Comparison of ENCODE assay signal across 12 cellular contexts in genomic region chr1:230851291-230851691, GRCh38. TPM values are rescaled to one million over a fixed set of nuclear protein-coding genes. Genes with fewer than 3 reads are reported as not detected.
DNase-seq lines count a peak whose midpoint lies in the region; ATAC-seq, FAIRE-seq and TF ChIP-seq lines count a peak whose summit lies in the region.
"Had no signal": no experiment of that assay in that cellular context is flagged by ENCODE, and none has a peak within 500 bp of the region (broad histone marks: within the 10 kb centered on the region; RNA-seq: fewer than 3 reads in every experiment).

No MANE protein-coding gene starts in this region.

- H3K27ac ChIP-seq in HUES6 (ENCODE audit: low read depth, low read length) (peak overlapping the region; percentile 56; the same call in 1 of the 2 replicates), substantia nigra (ENCODE audit: low read depth, low read length, poor library complexity, severe bottlenecking) (peak overlapping the region; percentile 51), small intestine (ENCODE audit: low read depth in 1 of 2, low read length in 1 of 2) (peak overlapping the region in 1 of 2 donors; percentile 21)

- peaks cover 3% of the 10 kb centered on the region for H3K36me3 Mint-ChIP-seq in activated CD4-positive, alpha-beta T cell treated with anti-CD3 and anti-CD28 coated beads, Interleukin-2, amount 10 ng/mL, durations not matched to agents 24 days and 14 days (ENCODE audit: low read depth)

- DNase-seq in cardiac fibroblast (ENCODE audit: low read depth in 2 of 2): peak; percentile 60 to 73
- DNase-seq in kidney tubule cell (ENCODE audit: low spot score): peak; percentile 30
- no peak for DNase-seq in substantia nigra (lab: John Stamatoyannopoulos, UW)
- DNase-seq in NCI-H2081 treated with DMSO at 0.1 percent for 48 hours (lab: John Stamatoyannopoulos, UW): no peak
- DNase-seq in small intestine: no peak
- no peak for DNase-seq in activated CD4-positive, alpha-beta T cell treated with anti-CD3 and anti-CD28 coated beads, Interleukin-2, amount 10 ng/mL, durations not matched to agents 24 days and 14 days
- DNase-seq: activated CD8-positive, alpha-beta memory T cell treated with anti-CD3 and anti-CD28 coated beads, Interleukin-2, amount 50 U/mL, for 4 hours; DMS 273 treated with DMSO at 0.1 percent for 48 hours; NCI-H1694; T-helper 9 cell had no signal

- H3K9me3 ChIP-seq in HUES6 (ENCODE audit: control insufficient read depth, insufficient read depth, low read depth, low read length) (peaks cover 7% of the 10 kb centered on the region; the same call in 1 of the 2 replicates), small intestine (ENCODE audit: control insufficient read depth, low read depth) (no peaks in the 10 kb centered on the region)

- no peak for ATAC-seq in GM21381 (IDR thresholded peaks at IDR 0.05; ENCODE audit: unreplicated experiment)

- H3K4me1 Mint-ChIP-seq in activated CD4-positive, alpha-beta T cell treated with anti-CD3 and anti-CD28 coated beads, Interleukin-2, amount 10 ng/mL, durations not matched to agents 24 days and 14 days: peaks cover 2% of the 10 kb centered on the region

- peaks cover 30% of the 10 kb centered on the region for H3K4me1 ChIP-seq in HUES6 (ENCODE audit: control insufficient read depth, insufficient read depth, low read length)
- H3K4me1 ChIP-seq in small intestine (ENCODE audit: control insufficient read depth in 2 of 2, insufficient read depth in 1 of 2, low read depth in 1 of 2, low read length in 1 of 2): no peaks in the 10 kb centered on the region

- H3K27ac Mint-ChIP-seq in activated CD4-positive, alpha-beta T cell treated with anti-CD3 and anti-CD28 coated beads, Interleukin-2, amount 10 ng/mL, durations not matched to agents 24 days and 14 days: no peak overlapping the region

- no peak overlapping the region for H3K4me3 Mint-ChIP-seq in activated CD4-positive, alpha-beta T cell treated with anti-CD3 and anti-CD28 coated beads, Interleukin-2, amount 10 ng/mL, durations not matched to agents 24 days and 14 days

- H3K4me3 ChIP-seq in HUES6 (ENCODE audit: low read depth, low read length) (no peak overlapping the region), cardiac fibroblast (replicated peaks in 1 of 2; ENCODE audit: low read depth in 2 of 2, low read length in 2 of 2) (no peak overlapping the region), small intestine (ENCODE audit: low read depth in 1 of 2, low read length in 2 of 2) (no peak overlapping the region)

- no peak for TF ChIP-seq CTCF in cardiac fibroblast (IDR thresholded peaks at IDR 0.05; ENCODE audit: low read depth, low read length)

- intact Hi-C loops in activated CD4-positive, alpha-beta T cell treated with anti-CD3 and anti-CD28 coated beads, Interleukin-2, amount 10 ng/mL, durations not matched to agents 24 days and 14 days (cut with micrococcal nuclease): no loop called here

- H3K36me3 ChIP-seq in HUES6 (ENCODE audit: control insufficient read depth, insufficient read depth, low read length): peaks cover 29% of the 10 kb centered on the region
- H3K36me3 ChIP-seq in small intestine (ENCODE audit: control insufficient read depth in 2 of 2, insufficient read depth in 2 of 2, low read length in 2 of 2): no peaks in the 10 kb centered on the region

- no peaks in the 10 kb centered on the region for H3K27me3 ChIP-seq in HUES6 (ENCODE audit: control insufficient read depth, insufficient read depth, low read length)
- no peaks in the 10 kb centered on the region for H3K27me3 ChIP-seq in small intestine (ENCODE audit: control insufficient read depth in 2 of 2, insufficient read depth in 2 of 2, low read length in 2 of 2)

- H3K9me3 Mint-ChIP-seq in activated CD4-positive, alpha-beta T cell treated with anti-CD3 and anti-CD28 coated beads, Interleukin-2, amount 10 ng/mL, durations not matched to agents 24 days and 14 days: no peaks in the 10 kb centered on the region

- 71 to 86% (median 77%) methylated on average over 5 of the region's 5 CpGs for WGBS in small intestine, 3 donors

- H3K27me3 Mint-ChIP-seq in activated CD4-positive, alpha-beta T cell treated with anti-CD3 and anti-CD28 coated beads, Interleukin-2, amount 10 ng/mL, durations not matched to agents 24 days and 14 days: no peaks in the 10 kb centered on the region

- FAIRE-seq in small intestine (lab: Jason Lieb, UNC): no peak

- H3K9ac ChIP-seq in HUES6 (ENCODE audit: low read length): peak overlapping the region; percentile 40

RNA-seq across cellular contexts. Expression of gene C1orf198, which starts 17.0 kb away (rescaled TPM):
- polyA plus RNA-seq in small intestine: 10 to 100 TPM in 1 of 3 donors, 1 to 10 TPM in 2; 6.0 to 16.8 (median 9.5) TPM
- 12.4 and 13.7 TPM in 2 replicates for total RNA-seq in activated CD4-positive, alpha-beta T cell treated with anti-CD3 and anti-CD28 coated beads, Interleukin-2, amount 10 ng/mL, durations not matched to agents 24 days and 14 days

Comparison
In these comparisons a context has a peak if more than half of its experiments do, and no peak if none do; other contexts are left out.
1. DNase-seq: peak in cardiac fibroblast (2 of 2) and kidney tubule cell (single experiment); none in substantia nigra (0 of 49), NCI-H2081 treated with DMSO at 0.1 percent for 48 hours (single experiment), small intestine (single experiment) and activated CD4-positive, alpha-beta T cell treated with anti-CD3 and anti-CD28 coated beads, Interleukin-2, amount 10 ng/mL, durations not matched to agents 24 days and 14 days (single experiment).